Comparison of ENCODE assay signal across 8 cellular contexts in the genomic region with DNA sequence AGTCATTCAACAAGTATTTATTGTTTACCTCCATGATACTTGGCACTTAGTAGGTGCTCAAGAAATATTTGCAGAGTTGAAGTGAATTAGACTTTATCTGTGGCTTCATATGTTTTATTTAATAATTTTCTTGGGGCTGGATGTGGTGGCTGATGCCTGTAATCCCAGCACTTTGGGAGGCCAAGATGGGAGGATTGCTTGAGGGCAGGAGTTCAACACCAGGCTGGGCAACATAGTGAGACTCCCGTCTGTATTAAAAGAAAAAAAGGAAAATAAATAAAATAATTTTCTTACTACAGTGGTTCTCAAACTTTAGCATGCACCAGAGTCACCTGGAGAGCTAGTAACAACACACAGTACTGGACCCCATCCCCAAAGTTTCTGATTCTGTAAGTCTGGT. TPM values are rescaled to one million over a fixed set of nuclear protein-coding genes. Genes with fewer than 3 reads are reported as not detected.
DNase-seq lines count a peak whose midpoint lies in the region; ATAC-seq and TF ChIP-seq lines count a peak whose summit lies in the region.

No MANE protein-coding gene starts in this region.

- in situ Hi-C loops in HAP-1 (cut with MboI; ENCODE audit: low sequenced_read_pairs), result no loop called here

- H3K9me3 ChIP-seq in HAP-1 (no peaks in the 10 kb centered on the region), skeletal muscle tissue (ENCODE audit: control insufficient read depth in 3 of 3, low read length in 3 of 3) (no peaks in the 10 kb centered on the region)

- ATAC-seq in GM19395 (IDR thresholded peaks at IDR 0.05; ENCODE audit: unreplicated experiment), result no peak
- no peak for ATAC-seq in GM21717 (IDR thresholded peaks at IDR 0.05; ENCODE audit: unreplicated experiment)

- H3K36me3 ChIP-seq in HAP-1 (replicated peaks) (no peaks in the 10 kb centered on the region), skeletal muscle tissue (ENCODE audit: control insufficient read depth in 3 of 3, insufficient read depth in 3 of 3, low read length in 3 of 3) (no peaks in the 10 kb centered on the region)

- TF ChIP-seq CTCF in WI38 (IDR thresholded peaks at IDR 0.05; ENCODE audit: low read depth, low read length) (no peak), foreskin fibroblast (IDR thresholded peaks at IDR 0.05; ENCODE audit: low read depth, low read length) (no peak)

- H3K4me1 ChIP-seq in HAP-1, result peaks cover 23% of the 10 kb centered on the region
- peaks cover 3 to 13% (median 6%) of the 10 kb centered on the region in 3 donors for H3K4me1 ChIP-seq in skeletal muscle tissue (ENCODE audit: control insufficient read depth in 3 of 3, insufficient read depth in 3 of 3, low read length in 3 of 3)

- H3K27me3 ChIP-seq in HAP-1 (ENCODE audit: low read depth) (no peaks in the 10 kb centered on the region), skeletal muscle tissue (ENCODE audit: control insufficient read depth in 3 of 3, insufficient read depth in 3 of 3, low read length in 3 of 3) (no peaks in the 10 kb centered on the region)

- no peak for DNase-seq in HAP-1 (ENCODE audit: low spot score in 2 of 2)
- DNase-seq in foreskin fibroblast, result no peak
- no peak for DNase-seq in DMS153 (lab: John Stamatoyannopoulos, UW)
- DNase-seq in A172 (ENCODE audit: low spot score), result no peak

- H3K4me3 ChIP-seq in HAP-1 (peak overlapping the region; percentile 67), WI38 (ENCODE audit: low read depth, low read length) (peak overlapping the region; percentile 75), foreskin fibroblast (ENCODE audit: low read depth in 1 of 2, low read length in 2 of 2) (peak overlapping the region; percentile 57 to 81), skeletal muscle tissue (ENCODE audit: low read length in 3 of 3) (peak overlapping the region; percentile 83 to 94 (median 93))

- peak overlapping the region; percentile 75 to 97 (median 92) for H3K9ac ChIP-seq in skeletal muscle tissue (ENCODE audit: low read depth in 1 of 3, low read length in 3 of 3)

- peak overlapping the region; percentile 90 for H3K27ac ChIP-seq in skeletal muscle tissue (ENCODE audit: low read depth, low read length)

RNA-seq across cellular contexts. Expression of a gene that starts 0.9 kb away (rescaled TPM):
- total RNA-seq in skeletal muscle tissue, result 5.2 TPM
- total RNA-seq in A172 (2014; rRNA removed; shearing (Covaris generic)), result 4.7 and 5.4 TPM in 2 replicates

RNA-seq across cellular contexts. Expression of a gene that starts 39.9 kb away (rescaled TPM):
- 40.7 TPM for total RNA-seq in skeletal muscle tissue
- 68.8 and 80.9 TPM in 2 replicates for total RNA-seq in A172 (2014; rRNA removed; shearing (Covaris generic))
